19 cellular contexts compared by ENCODE assay signal in genomic region chr14:54427914-54428313, GRCh38. TPM values are rescaled to one million over a fixed set of nuclear protein-coding genes. Genes with fewer than 3 reads are reported as not detected.
A peak's percentile ranks its signal among the peaks of the same experiment; 100 is the strongest.
DNase-seq lines count a peak whose midpoint lies in the region; ATAC-seq and TF ChIP-seq lines count a peak whose summit lies in the region.
"Had no signal": no experiment of that assay in that cellular context is flagged by ENCODE, and none has a peak within 500 bp of the region (broad histone marks: within the 10 kb centered on the region; RNA-seq: fewer than 3 reads in every experiment).

No MANE protein-coding gene starts in this region.

- H3K27ac ChIP-seq in Karpas-422 (ENCODE audit: low read length) (peak overlapping the region; percentile 8; the same call in 1 of the 2 replicates), heart left ventricle (peak overlapping the region in 10 of 12 donors; percentile 25 to 66 (median 56)), testis (no peak overlapping the region)
- H3K27ac ChIP-seq: 22Rv1, RWPE1 had no signal

- H3K79me2 ChIP-seq in Karpas-422 (ENCODE audit: low read length), result peaks cover 88% of the 10 kb centered on the region

- no peak for TF ChIP-seq POLR2A in heart left ventricle (IDR thresholded peaks at IDR 0.05)
- TF ChIP-seq POLR2A in testis (IDR thresholded peaks at IDR 0.05), result no peak

- peaks cover 90% of the 10 kb centered on the region for H3K36me3 ChIP-seq in Karpas-422 (ENCODE audit: insufficient read depth, low read length)
- H3K36me3 ChIP-seq in heart left ventricle, result peaks cover 0 to 89% (median 83%) of the 10 kb centered on the region in 9 donors
- no peaks in the 10 kb centered on the region for H3K36me3 ChIP-seq in testis (ENCODE audit: low read depth, missing control alignments)

- POLR2A ChIA-PET in activated CD4-positive, alpha-beta T cell treated with anti-CD3 and anti-CD28 coated beads for 36 hours (lab: Charles Lee), result no interaction called here

- no peaks in the 10 kb centered on the region for H3K9me3 Mint-ChIP-seq in activated CD4-positive, alpha-beta T cell treated with anti-CD3 and anti-CD28 coated beads for 36 hours (ENCODE audit: low read depth)
- H3K9me3 Mint-ChIP-seq in nephron, result no peaks in the 10 kb centered on the region
- H3K9me3 Mint-ChIP-seq: CD4-positive, alpha-beta T cell had no signal

- TF ChIP-seq CTCF in heart left ventricle (IDR thresholded peaks at IDR 0.05), result no peak
- no peak for TF ChIP-seq CTCF in nephron (IDR thresholded peaks at IDR 0.05; ENCODE audit: unreplicated experiment in 3 of 3)
- TF ChIP-seq CTCF in testis (IDR thresholded peaks at IDR 0.05), result no peak

- peaks cover 50% of the 10 kb centered on the region for H3K4me1 Mint-ChIP-seq in activated CD4-positive, alpha-beta T cell treated with anti-CD3 and anti-CD28 coated beads for 36 hours
- peaks cover 19% of the 10 kb centered on the region for H3K4me1 Mint-ChIP-seq in nephron
- H3K4me1 Mint-ChIP-seq in T-helper 17 cell, result peaks cover 7% of the 10 kb centered on the region

- no peaks in the 10 kb centered on the region for H3K27me3 Mint-ChIP-seq in activated CD4-positive, alpha-beta T cell treated with anti-CD3 and anti-CD28 coated beads for 36 hours
- no peaks in the 10 kb centered on the region for H3K27me3 Mint-ChIP-seq in nephron (ENCODE audit: low read depth)
- no peaks in the 10 kb centered on the region for H3K27me3 Mint-ChIP-seq in T-helper 17 cell
- H3K27me3 Mint-ChIP-seq: CD4-positive, alpha-beta T cell had no signal

- H2AFZ ChIP-seq in Karpas-422 (ENCODE audit: low read length), result no peak overlapping the region

- WGBS in heart left ventricle, 4 donors, result 41 to 53% (median 49%) methylated on average over 3 of the region's 3 CpGs
- WGBS in testis, 2 donors, result 88 to 97% methylated on average over 3 of the region's 3 CpGs

- H3K4me1 ChIP-seq in Karpas-422 (ENCODE audit: low read length) (peaks cover 19% of the 10 kb centered on the region), heart left ventricle (peaks cover 0 to 26% (median 6%) of the 10 kb centered on the region in 12 donors), testis (no peaks in the 10 kb centered on the region)
- H3K4me1 ChIP-seq: BE2C had no signal

- no peak for DNase-seq in activated CD4-positive, alpha-beta T cell treated with anti-CD3 and anti-CD28 coated beads for 36 hours
- no peak for DNase-seq in activated CD4-positive, alpha-beta T cell treated with anti-CD3 and anti-CD28 coated beads, Interleukin-2, amount 50 U/mL, for 48 hours
- DNase-seq in Karpas-422 (no peak), heart left ventricle (no peak), T-helper 17 cell (no peak), testis (no peak)
- DNase-seq: BE2C; CD4-positive, alpha-beta T cell; DMS53; NCI-H1436 treated with DMSO at 0.1 percent for 48 hours; NCI-H2081 treated with DMSO at 0.1 percent for 48 hours; NCI-H510A treated with DMSO at 0.1 percent for 48 hours; NCI-H82; PC-3 had no signal

- no peaks in the 10 kb centered on the region for H3K9me2 ChIP-seq in Karpas-422 (replicated peaks; ENCODE audit: insufficient read depth, low read length)

- no peaks in the 10 kb centered on the region for H3K9me3 ChIP-seq in Karpas-422 (ENCODE audit: low read length)
- H3K9me3 ChIP-seq in heart left ventricle, result no peaks in the 10 kb centered on the region
- no peaks in the 10 kb centered on the region for H3K9me3 ChIP-seq in T-helper 17 cell (ENCODE audit: control insufficient read depth, low read length, poor library complexity, severe bottlenecking)
- no peaks in the 10 kb centered on the region for H3K9me3 ChIP-seq in testis
- H3K9me3 ChIP-seq: BE2C had no signal

- H3K27me3 ChIP-seq in Karpas-422 (ENCODE audit: low read length) (no peaks in the 10 kb centered on the region), heart left ventricle (no peaks in the 10 kb centered on the region), testis (no peaks in the 10 kb centered on the region)
- H3K27me3 ChIP-seq: BE2C had no signal

- no peak overlapping the region for H3K4me3 ChIP-seq in Karpas-422 (ENCODE audit: low read length)
- H3K4me3 ChIP-seq in heart left ventricle, result no peak overlapping the region
- H3K4me3 ChIP-seq in testis, result no peak overlapping the region
- H3K4me3 ChIP-seq: K562 had no signal

- peaks cover 59% of the 10 kb centered on the region for H3K36me3 Mint-ChIP-seq in activated CD4-positive, alpha-beta T cell treated with anti-CD3 and anti-CD28 coated beads for 36 hours (ENCODE audit: low read depth)
- H3K36me3 Mint-ChIP-seq in nephron (ENCODE audit: low read depth), result peaks cover 65% of the 10 kb centered on the region
- H3K36me3 Mint-ChIP-seq in T-helper 17 cell (ENCODE audit: low read depth), result peaks cover 5% of the 10 kb centered on the region

- CTCF ChIA-PET in activated CD4-positive, alpha-beta T cell treated with anti-CD3 and anti-CD28 coated beads for 36 hours (lab: Charles Lee), result interaction anchor here (0.7 kb wide), 1 partner anchor 18 kb away, joined by 3 read pairs; no protein-coding TSS in a partner anchor

- H3K4me2 ChIP-seq in Karpas-422 (ENCODE audit: low read depth, low read length, poor library complexity, severe bottlenecking), result peak overlapping the region; percentile 2

- no peak for ATAC-seq in activated CD4-positive, alpha-beta T cell treated with anti-CD3 and anti-CD28 coated beads for 36 hours
- ATAC-seq in heart left ventricle, result peak; percentile 85 to 93 (median 90)
- ATAC-seq in HG03095 (IDR thresholded peaks at IDR 0.05; ENCODE audit: unreplicated experiment), result no peak
- ATAC-seq in T-helper 17 cell, result no peak
- ATAC-seq: K562, PC-3 had no signal

- intact Hi-C loops in activated CD4-positive, alpha-beta T cell treated with anti-CD3 and anti-CD28 coated beads for 36 hours (cut with DNase I, micrococcal nuclease), result no loop called here
- intact Hi-C loops in heart left ventricle (cut with DNase I), result no loop called here
- intact Hi-C loops in testis (cut with DNase I; ENCODE audit: low total_unique reads), result no loop called here

- H3K9ac ChIP-seq in Karpas-422 (ENCODE audit: low read length), result no peak overlapping the region

- H3K27ac Mint-ChIP-seq in activated CD4-positive, alpha-beta T cell treated with anti-CD3 and anti-CD28 coated beads for 36 hours, result peak overlapping the region; percentile 52
- H3K27ac Mint-ChIP-seq in nephron, result peak overlapping the region in 2 of 3 experiments; percentile 56 to 74
- H3K27ac Mint-ChIP-seq in T-helper 17 cell, result no peak overlapping the region

- no peak overlapping the region for H3K4me3 Mint-ChIP-seq in activated CD4-positive, alpha-beta T cell treated with anti-CD3 and anti-CD28 coated beads for 36 hours
- H3K4me3 Mint-ChIP-seq in nephron, result no peak overlapping the region
- no peak overlapping the region for H3K4me3 Mint-ChIP-seq in T-helper 17 cell
- H3K4me3 Mint-ChIP-seq: CD4-positive, alpha-beta T cell had no signal

- H4K20me1 ChIP-seq in Karpas-422 (ENCODE audit: insufficient read depth, low read depth, low read length), result peaks cover 7% of the 10 kb centered on the region

RNA-seq across cellular contexts. Expression of gene CNIH1, which starts 13.3 kb away (rescaled TPM):
- 100 to 1,000 TPM in 1 of 2 experiments, 10 to 100 TPM in 1; 86.6 to 109 TPM for total RNA-seq in activated CD4-positive, alpha-beta T cell treated with anti-CD3 and anti-CD28 coated beads for 36 hours
- 132 and 576 TPM in 2 replicates for total RNA-seq in Karpas-422 (2014; rRNA removed; shearing (Covaris generic); ENCODE audit: low replicate concordance)
- 100 to 1,000 TPM in 3 of 9 donors, 10 to 100 TPM in 6; 71.5 to 143 (median 94.5) TPM for total RNA-seq in heart left ventricle
- 100 to 1,000 TPM in 1 of 2 donors, 10 to 100 TPM in 1; 40.3 to 190 TPM for polyA plus RNA-seq in heart left ventricle
- total RNA-seq in T-helper 17 cell, result 10 to 100 TPM; 46.8 to 48.3 TPM
- 100 to 1,000 TPM in 1 of 2 donors, 10 to 100 TPM in 1; 44.2 to 157 TPM for total RNA-seq in testis
- polyA plus RNA-seq in testis (ENCODE audit: insufficient read depth, low read depth, low replicate concordance), result 121 TPM

RNA-seq across cellular contexts. Expression of gene CDKN3, which starts 31.1 kb away (rescaled TPM):
- 100 to 1,000 TPM in 1 of 2 experiments, 10 to 100 TPM in 1; 86.7 to 133 TPM for total RNA-seq in activated CD4-positive, alpha-beta T cell treated with anti-CD3 and anti-CD28 coated beads for 36 hours
- total RNA-seq in Karpas-422 (2014; rRNA removed; shearing (Covaris generic); ENCODE audit: low replicate concordance), result 57.8 and 96.1 TPM in 2 replicates
- 10 to 100 TPM in 1 of 9 donors, 1 to 10 TPM in 8; 1.9 to 25.5 (median 4.3) TPM for total RNA-seq in heart left ventricle
- 1 to 10 TPM; 4.4 to 5.1 TPM for polyA plus RNA-seq in heart left ventricle
- total RNA-seq in T-helper 17 cell, result 1 to 10 TPM; 1.1 to 1.5 TPM
- 100 to 1,000 TPM in 1 of 2 donors, 10 to 100 TPM in 1; 99.0 to 160 TPM for total RNA-seq in testis
- 398 TPM for polyA plus RNA-seq in testis (ENCODE audit: insufficient read depth, low read depth, low replicate concordance)

Comparison
In these comparisons a context has a peak if more than half of its experiments do, and no peak if none do; other contexts are left out.
1. ATAC-seq: peak in heart left ventricle (4 of 4); none in activated CD4-positive, alpha-beta T cell treated with anti-CD3 and anti-CD28 coated beads for 36 hours (single experiment), HG03095 (single experiment) and T-helper 17 cell (single experiment).
2. H3K27ac ChIP-seq: peak in Karpas-422 (single experiment) and heart left ventricle (10 of 12); none in testis (0 of 2).